In genomic region chr10:122435212-122435827, GRCh38 we compare ENCODE assay signal across 8 cellular contexts.
DNase-seq lines count a peak whose midpoint lies in the region; ATAC-seq and TF ChIP-seq lines count a peak whose summit lies in the region.

No MANE protein-coding gene starts in this region.

- H3K9me2 ChIP-seq in Loucy (replicated peaks; ENCODE audit: low read depth, low read length): no peaks in the 10 kb centered on the region
- H3K9me2 ChIP-seq in SU-DHL-6 (replicated peaks; ENCODE audit: insufficient read depth, low read length): no peaks in the 10 kb centered on the region

- H2AFZ ChIP-seq in Loucy (ENCODE audit: low read length) (no peak overlapping the region), SU-DHL-6 (ENCODE audit: low read depth, low read length, severe bottlenecking) (no peak overlapping the region)

- no peaks in the 10 kb centered on the region for H3F3A ChIP-seq in Loucy (ENCODE audit: low read depth)
- no peaks in the 10 kb centered on the region for H3F3A ChIP-seq in SU-DHL-6 (ENCODE audit: insufficient read depth)

- H3K79me2 ChIP-seq in Loucy (ENCODE audit: insufficient read depth, low read length): no peaks in the 10 kb centered on the region
- no peaks in the 10 kb centered on the region for H3K79me2 ChIP-seq in SU-DHL-6 (ENCODE audit: insufficient read depth, low read length)

- H3K4me1 ChIP-seq in Loucy (ENCODE audit: insufficient read depth, low read length, poor library complexity, severe bottlenecking): no peaks in the 10 kb centered on the region

- no peaks in the 10 kb centered on the region for H3K36me3 ChIP-seq in Loucy (ENCODE audit: insufficient read depth, low read length)
- no peaks in the 10 kb centered on the region for H3K36me3 ChIP-seq in SU-DHL-6 (ENCODE audit: low read length)

- H3K27me3 ChIP-seq in Loucy (ENCODE audit: insufficient read depth, low read length, poor library complexity, severe bottlenecking) (no peaks in the 10 kb centered on the region), SU-DHL-6 (ENCODE audit: low read length) (no peaks in the 10 kb centered on the region)

- no peaks in the 10 kb centered on the region for H4K20me1 ChIP-seq in Loucy (ENCODE audit: insufficient read depth, low read length, poor library complexity, severe bottlenecking)
- no peaks in the 10 kb centered on the region for H4K20me1 ChIP-seq in SU-DHL-6 (ENCODE audit: low read depth, low read length)

- DNase-seq in DMS 273 (lab: John Stamatoyannopoulos, UW; ENCODE audit: unreplicated experiment) (peak; percentile 72), foreskin fibroblast (peak; percentile 26 to 71), retinal pigment epithelial cell (ENCODE audit: low read depth) (no peak), cerebellar nuclear complex (lab: John Stamatoyannopoulos, UW) (no peak)

- ATAC-seq in GM21576 (IDR thresholded peaks at IDR 0.05; ENCODE audit: unreplicated experiment) (no peak), HG02759 (IDR thresholded peaks at IDR 0.05; ENCODE audit: unreplicated experiment) (no peak)

- H3K4me3 ChIP-seq in Loucy (ENCODE audit: low read length, poor library complexity, severe bottlenecking): no peak overlapping the region
- H3K4me3 ChIP-seq in SU-DHL-6 (ENCODE audit: insufficient read depth, low read length, poor library complexity, severe bottlenecking): no peak overlapping the region
- H3K4me3 ChIP-seq in foreskin fibroblast (ENCODE audit: low read depth in 1 of 2, low read length in 2 of 2): no peak overlapping the region
- H3K4me3 ChIP-seq in retinal pigment epithelial cell (ENCODE audit: low read length): no peak overlapping the region

- no peak overlapping the region for H3K9ac ChIP-seq in Loucy (ENCODE audit: low read depth, low read length, poor library complexity, severe bottlenecking)
- no peak overlapping the region for H3K9ac ChIP-seq in SU-DHL-6 (ENCODE audit: low read length)

- H3K9me3 ChIP-seq in Loucy (ENCODE audit: insufficient read depth, low read depth, low read length) (no peaks in the 10 kb centered on the region), SU-DHL-6 (ENCODE audit: insufficient read depth, low read length) (no peaks in the 10 kb centered on the region)

- H3K27ac ChIP-seq in SU-DHL-6 (ENCODE audit: low read depth, low read length): no peak overlapping the region

- H3K4me2 ChIP-seq in Loucy (ENCODE audit: low read depth, low read length, poor library complexity, severe bottlenecking): no peak overlapping the region
- H3K4me2 ChIP-seq in SU-DHL-6 (ENCODE audit: low read depth, low read length, poor library complexity, severe bottlenecking): no peak overlapping the region

- TF ChIP-seq CTCF in Loucy (conservative IDR thresholded peaks at IDR 0.05; ENCODE audit: low read length) (peak; percentile 82), SU-DHL-6 (IDR thresholded peaks at IDR 0.05; ENCODE audit: insufficient read depth, low read length, poor library complexity, severe bottlenecking) (peak; percentile 47), foreskin fibroblast (IDR thresholded peaks at IDR 0.05; ENCODE audit: low read depth, low read length) (peak; percentile 12), retinal pigment epithelial cell (conservative IDR thresholded peaks at IDR 0.05; ENCODE audit: low read depth, low read length) (peak; percentile 44)

Comparison
In these comparisons a context has a peak if more than half of its experiments do, and no peak if none do; other contexts are left out.
1. DNase-seq: peak in DMS 273 (single experiment) and foreskin fibroblast (2 of 2); none in retinal pigment epithelial cell (single experiment) and cerebellar nuclear complex (0 of 2).
2. CTCF ChIP-seq: peak in every context shown above with its lines; median percentile 82 in Loucy; 47 in SU-DHL-6; 44 in retinal pigment epithelial cell; 12 in foreskin fibroblast.